8 cellular contexts compared by ENCODE assay signal in the genomic region with DNA sequence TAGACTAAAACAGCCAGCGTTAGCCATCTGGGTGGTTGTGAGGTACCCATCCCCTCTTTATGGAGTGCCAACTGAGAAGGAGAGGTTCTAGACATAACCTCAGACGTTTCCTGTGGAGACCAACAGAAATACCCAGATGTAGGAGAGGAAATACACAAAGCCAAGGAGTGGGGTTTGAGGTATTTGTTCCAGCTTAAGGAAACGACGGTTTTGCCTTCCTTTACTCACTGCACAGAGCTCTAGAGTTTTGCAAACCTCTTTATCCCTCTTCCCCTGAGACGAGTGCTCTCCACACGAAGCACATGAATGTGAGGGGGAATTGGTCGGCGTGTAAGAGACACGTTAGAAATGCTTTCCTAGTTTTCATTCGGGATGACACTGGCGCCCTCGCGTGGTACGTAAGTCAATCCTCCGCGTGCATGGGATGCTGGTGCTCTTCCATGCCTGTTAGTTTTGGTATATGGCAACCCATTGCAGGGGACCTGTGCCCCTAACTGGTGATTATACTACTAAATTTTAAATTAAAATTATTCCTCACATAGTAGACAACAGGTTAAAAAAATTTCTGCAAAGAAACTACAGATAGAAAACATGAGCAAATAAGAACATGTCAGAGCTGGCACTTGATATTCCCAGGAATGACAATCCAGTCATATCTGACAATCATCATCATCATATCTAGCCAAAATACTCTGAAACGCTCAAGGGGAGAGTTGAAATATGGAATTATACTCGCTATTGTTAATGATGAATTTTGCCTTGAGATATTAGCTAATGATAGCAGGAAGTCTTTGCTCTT.
DNase-seq lines count a peak whose midpoint lies in the region; ATAC-seq and TF ChIP-seq lines count a peak whose summit lies in the region.

No MANE protein-coding gene starts in this region.

- intact Hi-C loops in left colon (cut with DNase I, micrococcal nuclease), result no loop called here

- peak overlapping the region; percentile 65 for H3K4me3 ChIP-seq in ACC112 (ENCODE audit: low read depth, low read length)
- no peak overlapping the region for H3K4me3 ChIP-seq in HL-60 (replicated peaks; ENCODE audit: insufficient read depth, low read length)

- H3K27me3 ChIP-seq in ACC112 (ENCODE audit: insufficient read depth, low read length) (no peaks in the 10 kb centered on the region), HL-60 (ENCODE audit: insufficient read depth, poor library complexity, severe bottlenecking) (no peaks in the 10 kb centered on the region)

- peak; percentile 68 for TF ChIP-seq CTCF in HL-60 (IDR thresholded peaks at IDR 0.05; ENCODE audit: insufficient read depth, low read length)

- H3K79me2 ChIP-seq in ACC112 (ENCODE audit: control insufficient read depth, insufficient read depth, low read length, unreplicated experiment), result no peaks in the 10 kb centered on the region

- DNase-seq in HL-60 (ENCODE audit: low read depth in 1 of 2, low spot score in 1 of 2) (peak; percentile 23 to 62), T-helper 9 cell (peak; percentile 3), cerebellum (ENCODE audit: low spot score) (peak; percentile 65), left colon (peak; percentile 37 to 72)
- peak; percentile 29 for DNase-seq in stimulated activated CD4-positive, alpha-beta T cell treated with anti-CD3 and anti-CD28 coated beads, Interleukin-4, amount 100 ng/mL, for 1 hour

- no peak overlapping the region for H3K27ac ChIP-seq in ACC112 (ENCODE audit: low read depth, low read length)
- H3K27ac ChIP-seq in HL-60 (replicated peaks), result no peak overlapping the region

- H2AFZ ChIP-seq in ACC112 (ENCODE audit: low read length, unreplicated experiment), result peak overlapping the region; percentile 79

- peaks cover 16% of the 10 kb centered on the region for H3K4me1 ChIP-seq in ACC112 (ENCODE audit: control insufficient read depth, insufficient read depth, low read length, unreplicated experiment)

- H3K36me3 ChIP-seq in ACC112 (ENCODE audit: insufficient read depth, low read length), result no peaks in the 10 kb centered on the region

- ATAC-seq in GM18502 (IDR thresholded peaks at IDR 0.05; ENCODE audit: poor library complexity, unreplicated experiment) (peak; percentile 61), left colon (peak; percentile 68), HG02973 (IDR thresholded peaks at IDR 0.05; ENCODE audit: unreplicated experiment) (no peak)

Comparison
In these comparisons a context has a peak if more than half of its experiments do, and no peak if none do; other contexts are left out.
1. DNase-seq: peak in every context shown above with its lines; median percentile 65 in cerebellum; 54 in left colon; 42 in HL-60; 29 in stimulated activated CD4-positive, alpha-beta T cell treated with anti-CD3 and anti-CD28 coated beads, Interleukin-4, amount 100 ng/mL, for 1 hour; 3 in T-helper 9 cell.